12 cellular contexts compared by ENCODE assay signal in genomic region chr10:92181575-92181974, GRCh38.
A peak's percentile ranks its signal among the peaks of the same experiment; 100 is the strongest.
DNase-seq lines count a peak whose midpoint lies in the region; ATAC-seq and TF ChIP-seq lines count a peak whose summit lies in the region.
"Had no signal": no experiment of that assay in that cellular context is flagged by ENCODE, and none has a peak within 500 bp of the region (broad histone marks: within the 10 kb centered on the region; RNA-seq: fewer than 3 reads in every experiment).

No MANE protein-coding gene starts in this region.

- no TSS peak for BruUV-seq in PC-3 (replicated peaks; lab: Mats Ljungman, UMichigan)

- H3K4me2 ChIP-seq in PC-3 (ENCODE audit: low read length), result no peak overlapping the region

- no peaks in the 10 kb centered on the region for H3K79me2 ChIP-seq in PC-3 (ENCODE audit: low read length)

- 22% methylated on average over 2 of the region's 2 CpGs for WGBS in right cardiac atrium

- POLR2A ChIA-PET in PC-3 (lab: Charles Lee; ENCODE audit: unreplicated experiment), result interaction anchor here (0.7 kb wide), 1 partner anchor 40 kb away, joined by 12 read pairs; no protein-coding TSS in a partner anchor

- H3K9me2 ChIP-seq in PC-3 (replicated peaks; ENCODE audit: low read length), result no peaks in the 10 kb centered on the region

- H3K4me1 ChIP-seq in right cardiac atrium (ENCODE audit: control insufficient read depth, insufficient read depth, low read length), result peaks cover 1% of the 10 kb centered on the region
- peaks cover 7% of the 10 kb centered on the region for H3K4me1 ChIP-seq in PC-3 (ENCODE audit: insufficient read depth, low read length)
- H3K4me1 ChIP-seq: SJSA1 had no signal

- no peaks in the 10 kb centered on the region for H3K36me3 ChIP-seq in PC-3 (ENCODE audit: low read depth, low read length)
- H3K36me3 ChIP-seq: SJSA1 had no signal

- intact Hi-C loops in left ventricle myocardium superior (cut with micrococcal nuclease), result no loop called here
- intact Hi-C loops in right cardiac atrium (cut with DNase I), result no loop called here
- intact Hi-C loops in PC-3 (cut with micrococcal nuclease), result loop anchor here (2.0 kb wide), 1 partner anchor 95 kb away; no protein-coding TSS in a partner anchor

- no peaks in the 10 kb centered on the region for H3F3A ChIP-seq in PC-3 (ENCODE audit: low read length, unreplicated experiment)

- peak; percentile 44; the same call in 1 of the 2 replicates for TF ChIP-seq CTCF in PC-3 (conservative IDR thresholded peaks at IDR 0.05; ENCODE audit: low read depth, low read length)

- H3K4me3 ChIP-seq in right cardiac atrium (ENCODE audit: low read length) (no peak overlapping the region), PC-3 (ENCODE audit: low read length) (no peak overlapping the region)
- H3K4me3 ChIP-seq: SJSA1 had no signal

- H3K9me3 ChIP-seq in right cardiac atrium (ENCODE audit: control insufficient read depth, low read length) (no peaks in the 10 kb centered on the region), PC-3 (ENCODE audit: low read length) (no peaks in the 10 kb centered on the region)
- H3K9me3 ChIP-seq: SJSA1 had no signal

- DNase-seq in left ventricle myocardium superior (no peak), right cardiac atrium (no peak), PC-3 (peak; percentile 9), fibroblast of gingiva (ENCODE audit: low read depth) (peak; percentile 3), COLO668 (lab: John Stamatoyannopoulos, UW; ENCODE audit: unreplicated experiment) (no peak), SW 1271 (lab: John Stamatoyannopoulos, UW) (no peak), GDM1 (lab: John Stamatoyannopoulos, UW) (no peak)
- DNase-seq: DMS79, NCI-H1436, occipital lobe had no signal

- H3K27ac ChIP-seq in right cardiac atrium (ENCODE audit: low read length), result no peak overlapping the region
- H3K27ac ChIP-seq in PC-3 (ENCODE audit: low read length), result no peak overlapping the region
- H3K27ac ChIP-seq: SJSA1 had no signal

- no peaks in the 10 kb centered on the region for H3K27me3 ChIP-seq in right cardiac atrium (ENCODE audit: control insufficient read depth, insufficient read depth)
- H3K27me3 ChIP-seq in PC-3 (ENCODE audit: low read length), result no peaks in the 10 kb centered on the region
- H3K27me3 ChIP-seq: SJSA1 had no signal

- peak; percentile 30 for ATAC-seq in left ventricle myocardium superior
- no peak for ATAC-seq in right cardiac atrium
- ATAC-seq in PC-3, result no peak
- no peak for ATAC-seq in HG02571 (IDR thresholded peaks at IDR 0.05; ENCODE audit: unreplicated experiment)

- CTCF ChIA-PET in PC-3 (lab: Charles Lee), result interaction anchor here (0.6 kb wide), 1 partner anchor 236 kb away, joined by 5 read pairs; no protein-coding TSS in a partner anchor

- H3K9ac ChIP-seq in PC-3 (ENCODE audit: low read length), result no peak overlapping the region

- H4K20me1 ChIP-seq in PC-3 (ENCODE audit: low read length), result no peaks in the 10 kb centered on the region

- H2AFZ ChIP-seq in PC-3 (ENCODE audit: low read length), result no peak overlapping the region

Comparison
In these comparisons a context has a peak if more than half of its experiments do, and no peak if none do; other contexts are left out.
1. DNase-seq: peak in PC-3 (single experiment) and fibroblast of gingiva (single experiment); none in left ventricle myocardium superior (single experiment), right cardiac atrium (0 of 3), COLO668 (single experiment), SW 1271 (0 of 2) and GDM1 (single experiment).